9 cellular contexts compared by ENCODE assay signal in the genomic region with DNA sequence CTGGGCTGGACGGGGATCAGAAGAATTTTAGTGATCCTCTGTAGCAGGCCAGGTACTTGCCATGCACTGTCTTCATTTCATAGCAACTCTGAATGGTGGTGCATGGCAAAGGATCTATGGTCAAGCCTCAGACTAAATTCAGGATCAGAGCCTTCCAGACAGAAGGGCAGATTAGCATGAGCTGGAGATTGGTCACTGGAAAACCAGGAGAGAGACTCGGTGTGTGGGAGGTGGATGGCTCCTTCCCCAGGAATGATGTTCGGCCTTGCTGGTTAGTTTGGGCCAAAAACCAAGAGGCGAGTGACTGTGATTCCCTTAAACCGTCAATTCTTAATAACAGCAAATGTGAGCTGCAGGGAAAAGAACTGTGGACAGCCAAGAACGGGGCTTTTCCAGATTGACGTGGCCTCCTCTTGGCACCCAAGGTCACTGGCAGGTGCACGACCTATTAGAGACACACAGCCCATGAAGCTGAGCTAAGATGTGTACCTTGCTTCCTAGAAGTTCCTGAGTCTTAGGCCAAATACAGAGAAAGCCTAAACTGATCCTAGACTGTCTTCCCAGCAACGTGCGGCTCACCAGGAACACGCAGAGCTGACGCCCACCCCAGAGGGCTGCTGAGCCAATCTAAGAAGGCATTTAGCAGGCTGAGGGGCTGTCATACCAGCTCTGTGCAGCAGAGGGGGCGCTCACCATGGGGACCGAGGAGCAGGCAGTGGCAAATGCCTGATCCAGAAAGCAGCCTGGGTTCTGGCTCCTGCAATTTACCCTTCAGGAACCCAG. TPM values are rescaled to one million over a fixed set of nuclear protein-coding genes. Genes with fewer than 3 reads are reported as not detected.
DNase-seq lines count a peak whose midpoint lies in the region; ATAC-seq and TF ChIP-seq lines count a peak whose summit lies in the region.
"Had no signal": no experiment of that assay in that cellular context is flagged by ENCODE, and none has a peak within 500 bp of the region (broad histone marks: within the 10 kb centered on the region; RNA-seq: fewer than 3 reads in every experiment).

No MANE protein-coding gene starts in this region.

- ATAC-seq in activated naive CD4-positive, alpha-beta T cell treated with anti-CD3 and anti-CD28 coated beads, Interleukin-2, amount 50 U/mL, for 72 hours = peak; percentile 72 to 76
- ATAC-seq in heart left ventricle = peak; percentile 28 to 78 (median 66)
- no peak for ATAC-seq in HG02678 (IDR thresholded peaks at IDR 0.05; ENCODE audit: unreplicated experiment)
- ATAC-seq in HG02870 (IDR thresholded peaks at IDR 0.05; ENCODE audit: unreplicated experiment) = no peak

- DNase-seq in DMS114 treated with DMSO at 0.1 percent for 48 hours (lab: John Stamatoyannopoulos, UW; ENCODE audit: unreplicated experiment) = peak; percentile 58
- peak; percentile 15 for DNase-seq in SKM-1 treated with dmso at 0.1 percent for 144 hours (lab: John Stamatoyannopoulos, UW; ENCODE audit: unreplicated experiment)
- DNase-seq in activated naive CD4-positive, alpha-beta T cell treated with anti-CD3 and anti-CD28 coated beads, Interleukin-2, amount 50 U/mL, for 72 hours (ENCODE audit: low spot score in 2 of 2) = peak in 1 of 2 donors; percentile 80
- peak; percentile 59 to 85 (median 71) for DNase-seq in heart left ventricle
- peak; percentile 57 for DNase-seq in renal cortical epithelial cell (ENCODE audit: low read depth)

- H3K4me1 ChIP-seq in heart left ventricle = peaks cover 0 to 5% (median 0%) of the 10 kb centered on the region in 12 donors

- WGBS in heart left ventricle, 4 donors = 41 to 52% (median 49%) methylated on average over 13 to 14 of the region's 14 CpGs

- TF ChIP-seq POLR2A in heart left ventricle (IDR thresholded peaks at IDR 0.05) = no peak

- no peaks in the 10 kb centered on the region for H3K9me3 ChIP-seq in heart left ventricle

- H3K27ac ChIP-seq in heart left ventricle = no peak overlapping the region

- no peaks in the 10 kb centered on the region for H3K27me3 ChIP-seq in heart left ventricle

- no peaks in the 10 kb centered on the region for H3K9me3 Mint-ChIP-seq in activated naive CD4-positive, alpha-beta T cell treated with anti-CD3 and anti-CD28 coated beads, Interleukin-2, amount 50 U/mL, for 72 hours
- H3K9me3 Mint-ChIP-seq: activated naive CD4-positive, alpha-beta T cell treated with anti-CD3 and anti-CD28 coated beads, Interleukin-2, amount 50 U/mL, for 24 hours had no signal

- TF ChIP-seq CTCF in heart left ventricle (IDR thresholded peaks at IDR 0.05) = peak; percentile 81 to 94 (median 90)

- H3K27ac Mint-ChIP-seq in activated naive CD4-positive, alpha-beta T cell treated with anti-CD3 and anti-CD28 coated beads, Interleukin-2, amount 50 U/mL, for 72 hours = no peak overlapping the region
- H3K27ac Mint-ChIP-seq: activated naive CD4-positive, alpha-beta T cell treated with anti-CD3 and anti-CD28 coated beads, Interleukin-2, amount 50 U/mL, for 24 hours had no signal

- no peak for TF ChIP-seq EP300 in Ishikawa (IDR thresholded peaks at IDR 0.05; ENCODE audit: borderline replicate concordance)

- intact Hi-C loops in heart left ventricle (cut with DNase I) = loop anchor here in 4 of 10 donors (1.0 to 10.0 kb wide), 5 partner anchors 208 to 351 kb away; no protein-coding TSS in a partner anchor

- no peak overlapping the region for H3K4me3 ChIP-seq in heart left ventricle

- TF ChIP-seq RAD21 in Ishikawa (IDR thresholded peaks at IDR 0.05; ENCODE audit: low read depth) = peak; percentile 81

- no peaks in the 10 kb centered on the region for H3K36me3 Mint-ChIP-seq in activated naive CD4-positive, alpha-beta T cell treated with anti-CD3 and anti-CD28 coated beads, Interleukin-2, amount 50 U/mL, for 72 hours
- H3K36me3 Mint-ChIP-seq: activated naive CD4-positive, alpha-beta T cell treated with anti-CD3 and anti-CD28 coated beads, Interleukin-2, amount 50 U/mL, for 24 hours had no signal

- H3K36me3 ChIP-seq in heart left ventricle = peaks cover 0 to 31% (median 7%) of the 10 kb centered on the region in 9 donors

TF ChIP-seq in Ishikawa, 13 proteins besides CTCF, POLR2A, EP300 and RAD21:
- no peak for TF ChIP-seq TCF12 (IDR thresholded peaks at IDR 0.05; ENCODE audit: low read depth)
- TF ChIP-seq TEAD4 (IDR thresholded peaks at IDR 0.05) = peak; percentile 23; the same call in 1 of the 2 replicates
TF ChIP-seq in Ishikawa: peak in this region for 1.

RNA-seq across cellular contexts. Expression of a gene that starts 18.5 kb away (rescaled TPM):
- total RNA-seq in activated naive CD4-positive, alpha-beta T cell treated with anti-CD3 and anti-CD28 coated beads, Interleukin-2, amount 50 U/mL, for 72 hours = 1 to 10 TPM; 7.4 to 9.8 TPM
- 10 to 100 TPM; 20.8 to 57.6 (median 30.6) TPM for total RNA-seq in heart left ventricle
- 10 to 100 TPM; 22.0 to 33.3 TPM for polyA plus RNA-seq in heart left ventricle
- total RNA-seq in renal cortical epithelial cell = 39.5 and 42.0 TPM in 2 replicates

RNA-seq across cellular contexts. Expression of a gene that starts 24.4 kb away (rescaled TPM):
- total RNA-seq in activated naive CD4-positive, alpha-beta T cell treated with anti-CD3 and anti-CD28 coated beads, Interleukin-2, amount 50 U/mL, for 72 hours = not detected
- total RNA-seq in heart left ventricle = not detected
- not detected for polyA plus RNA-seq in heart left ventricle
- total RNA-seq in renal cortical epithelial cell = not detected in 2 replicates

Comparison
In these comparisons a context has a peak if more than half of its experiments do, and no peak if none do; other contexts are left out.
1. ATAC-seq: peak in activated naive CD4-positive, alpha-beta T cell treated with anti-CD3 and anti-CD28 coated beads, Interleukin-2, amount 50 U/mL, for 72 hours (2 of 2) and heart left ventricle (4 of 4); none in HG02678 (single experiment) and HG02870 (single experiment).